ENCODE assay signal across 20 cellular contexts in the genomic region with DNA sequence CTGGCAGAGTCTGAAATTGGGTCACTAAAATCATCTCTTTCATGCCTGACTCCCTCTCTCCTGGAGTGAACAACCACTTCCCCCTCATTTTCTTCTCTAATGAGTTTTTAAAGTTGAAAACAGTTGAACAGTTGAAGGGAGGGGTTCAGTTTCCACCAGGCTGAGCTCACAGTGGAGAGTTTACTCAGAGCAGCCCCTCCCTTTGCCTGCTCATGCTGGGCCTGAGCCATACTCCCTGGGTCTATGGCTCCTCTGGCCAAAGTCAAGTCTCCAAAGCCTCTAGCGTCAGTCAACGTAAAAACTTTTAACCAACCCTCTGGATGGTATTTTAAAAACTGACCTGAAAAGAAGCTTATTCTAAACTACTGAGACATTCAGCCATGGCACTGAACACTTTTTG.
A peak's percentile ranks its signal among the peaks of the same experiment; 100 is the strongest.
DNase-seq lines count a peak whose midpoint lies in the region; ATAC-seq and TF ChIP-seq lines count a peak whose summit lies in the region.
"Had no signal": no experiment of that assay in that cellular context is flagged by ENCODE, and none has a peak within 500 bp of the region (broad histone marks: within the 10 kb centered on the region; RNA-seq: fewer than 3 reads in every experiment).

No MANE protein-coding gene starts in this region.

- H3K9ac ChIP-seq in BLaER1 treated with 17β-estradiol and CSF1 and Interleukin-3, amounts not matched to agents 10 nM and 100 nM: no peak overlapping the region
- no peak overlapping the region for H3K9ac ChIP-seq in neuronal stem cell (ENCODE audit: low read depth, low read length, poor library complexity)

- H3K14ac ChIP-seq in neuronal stem cell (ENCODE audit: low read length): no peak overlapping the region

- no peak overlapping the region for H3K23ac ChIP-seq in neuronal stem cell (ENCODE audit: low read depth, low read length, poor library complexity)

- no peak overlapping the region for H2BK15ac ChIP-seq in neuronal stem cell (ENCODE audit: low read length)

- no peak overlapping the region for H3K4me3 ChIP-seq in BLaER1 treated with 17β-estradiol and CSF1 and Interleukin-3, amounts not matched to agents 10 nM and 100 nM
- H3K4me3 ChIP-seq in neuronal stem cell (ENCODE audit: low read length in 2 of 2) (no peak overlapping the region), thyroid gland (replicated peaks in 1 of 3) (no peak overlapping the region)
- H3K4me3 ChIP-seq: GM12878, GM23338 had no signal

- no peaks in the 10 kb centered on the region for H4K20me1 ChIP-seq in BLaER1 treated with 17β-estradiol and CSF1 and Interleukin-3, amounts not matched to agents 10 nM and 100 nM

- no peak overlapping the region for H2BK5ac ChIP-seq in neuronal stem cell (ENCODE audit: low read length)

- H3K4me2 ChIP-seq in BLaER1 treated with 17β-estradiol and CSF1 and Interleukin-3, amounts not matched to agents 10 nM and 100 nM: peak overlapping the region in 6 of 11 experiments; percentile 23 to 53 (median 38); a peak in 10 of 22 replicates
- H3K4me2 ChIP-seq in neuronal stem cell (ENCODE audit: insufficient read depth, low read length, poor library complexity, severe bottlenecking): no peak overlapping the region
- H3K4me2 ChIP-seq: GM23338 had no signal

- H3K27ac ChIP-seq in BLaER1 treated with 17β-estradiol and CSF1 and Interleukin-3, amounts not matched to agents 10 nM and 100 nM: no peak overlapping the region
- H3K27ac ChIP-seq in neuronal stem cell (replicated peaks; ENCODE audit: low read length): no peak overlapping the region
- H3K27ac ChIP-seq in thyroid gland: no peak overlapping the region

- ATAC-seq in WTC11 (peak; percentile 46; the same call in 1 of the 2 replicates), GM18505 (IDR thresholded peaks at IDR 0.05; ENCODE audit: unreplicated experiment) (no peak), HG03460 (IDR thresholded peaks at IDR 0.05; ENCODE audit: unreplicated experiment) (no peak)
- ATAC-seq: GM12878, GM23338 had no signal

- no peak overlapping the region for H2BK120ac ChIP-seq in neuronal stem cell (ENCODE audit: low read depth, low read length)

- H3K4me3 Mint-ChIP-seq in WTC11: no peak overlapping the region
- H3K4me3 Mint-ChIP-seq: CD4-positive, CD25-positive, alpha-beta regulatory T cell; CD8-positive, alpha-beta memory T cell; GM23338 had no signal

- no peak overlapping the region for H3K18ac ChIP-seq in neuronal stem cell (ENCODE audit: low read length)

- H3K36me3 ChIP-seq in BLaER1 treated with 17β-estradiol and CSF1 and Interleukin-3, amounts not matched to agents 10 nM and 100 nM: no peaks in the 10 kb centered on the region
- H3K36me3 ChIP-seq in neuronal stem cell (replicated peaks in 1 of 2; ENCODE audit: control insufficient read depth in 2 of 2, insufficient read depth in 2 of 2, low read length in 2 of 2) (no peaks in the 10 kb centered on the region), thyroid gland (no peaks in the 10 kb centered on the region)

- H3K79me1 ChIP-seq in neuronal stem cell (ENCODE audit: low read depth, low read length): no peaks in the 10 kb centered on the region

- CTCF ChIA-PET in WTC11 (lab: Charles Lee): no interaction called here

- no peak overlapping the region for H2AK5ac ChIP-seq in neuronal stem cell (ENCODE audit: low read depth, low read length)

- H2AFZ ChIP-seq in neuronal stem cell (ENCODE audit: low read length): peak overlapping the region; percentile 22
- H2AFZ ChIP-seq: GM23338 had no signal

- H3K4me1 Mint-ChIP-seq in WTC11: peaks cover 3% of the 10 kb centered on the region; the same call in 1 of the 2 replicates
- H3K4me1 Mint-ChIP-seq: CD4-positive, CD25-positive, alpha-beta regulatory T cell; CD8-positive, alpha-beta memory T cell; GM23338 had no signal

- H3K4me1 ChIP-seq in BLaER1 treated with 17β-estradiol and CSF1 and Interleukin-3, amounts not matched to agents 10 nM and 100 nM: peaks cover 0 to 14% (median 9%) of the 10 kb centered on the region in 10 experiments; a peak in 12 of 20 replicates
- H3K4me1 ChIP-seq in neuronal stem cell (ENCODE audit: control insufficient read depth in 2 of 2, insufficient read depth in 1 of 2, low read depth in 1 of 2, low read length in 2 of 2) (no peaks in the 10 kb centered on the region), thyroid gland (peaks cover 0 to 8% of the 10 kb centered on the region in 2 donors)

- no peaks in the 10 kb centered on the region; a peak in 1 of 22 replicates for H3K9me3 ChIP-seq in BLaER1 treated with 17β-estradiol and CSF1 and Interleukin-3, amounts not matched to agents 10 nM and 100 nM (replicated peaks in 1 of 11)
- H3K9me3 ChIP-seq in neuronal stem cell (replicated peaks in 1 of 2; ENCODE audit: control insufficient read depth in 2 of 2, insufficient read depth in 1 of 2, low read depth in 1 of 2, low read length in 2 of 2) (no peaks in the 10 kb centered on the region), thyroid gland (no peaks in the 10 kb centered on the region)

- no peak overlapping the region for H4K8ac ChIP-seq in neuronal stem cell (ENCODE audit: low read depth, low read length)

- no peak for TF ChIP-seq POLR2A in thyroid gland (IDR thresholded peaks at IDR 0.05)
- TF ChIP-seq POLR2A in GM18505 (IDR thresholded peaks at IDR 0.05; ENCODE audit: borderline replicate concordance, extremely low read depth, insufficient read depth, insufficient read length): no peak

- peaks cover 3% of the 10 kb centered on the region; the same call in 1 of the 2 replicates for H3K9me3 Mint-ChIP-seq in WTC11
- H3K9me3 Mint-ChIP-seq: CD8-positive, alpha-beta memory T cell; GM23338 had no signal

- H3K4ac ChIP-seq in neuronal stem cell (ENCODE audit: low read length): no peak overlapping the region

- no peak for DNase-seq in WTC11 (ENCODE audit: low spot score)
- no peak for DNase-seq in neuronal stem cell (ENCODE audit: low spot score)
- peak; percentile 60 to 64 for DNase-seq in thyroid gland
- DNase-seq in activated CD4-positive, alpha-beta T cell treated with anti-CD3 and anti-CD28 coated beads, Interleukin-2, amount 50 U/mL, for 48 hours: no peak
- DNase-seq: 8988T; C1 segment of cervical spinal cord; CD4-positive, CD25-positive, alpha-beta regulatory T cell; CD8-positive, alpha-beta memory T cell; COR-L47; DMS 273 treated with DMSO at 0.1 percent for 48 hours; DMS53; DND-41; EL; HCEC 1CT; IMR-90 had no signal

- H4K91ac ChIP-seq in neuronal stem cell (ENCODE audit: low read depth, low read length, poor library complexity): no peak overlapping the region

- no peaks in the 10 kb centered on the region for H3K27me3 ChIP-seq in BLaER1 treated with 17β-estradiol and CSF1 and Interleukin-3, amounts not matched to agents 10 nM and 100 nM
- H3K27me3 ChIP-seq in neuronal stem cell (ENCODE audit: control insufficient read depth in 3 of 3, insufficient read depth in 3 of 3, low read depth in 1 of 3, low read length in 3 of 3) (no peaks in the 10 kb centered on the region), thyroid gland (no peaks in the 10 kb centered on the region)

- H3K36me3 Mint-ChIP-seq in WTC11: no peaks in the 10 kb centered on the region
- H3K36me3 Mint-ChIP-seq: CD4-positive, CD25-positive, alpha-beta regulatory T cell; CD8-positive, alpha-beta memory T cell had no signal

- no peak overlapping the region for H3K27ac Mint-ChIP-seq in WTC11
- H3K27ac Mint-ChIP-seq: CD4-positive, CD25-positive, alpha-beta regulatory T cell; CD8-positive, alpha-beta memory T cell; GM23338 had no signal

- no CpG with 5 or more reads among the region's 2 CpGs for WGBS in neuronal stem cell (ENCODE audit: extremely low coverage in 2 of 2, insufficient read length in 2 of 2, insufficient replicate concordance in 1 of 2), 2 donors
- WGBS in thyroid gland, 2 donors: 43 to 63% methylated on average over 2 of the region's 2 CpGs

- no peak overlapping the region for H2BK12ac ChIP-seq in neuronal stem cell (ENCODE audit: low read length)

- no peak for TF ChIP-seq CTCF in WTC11 (IDR thresholded peaks at IDR 0.05)
- TF ChIP-seq CTCF in thyroid gland (IDR thresholded peaks at IDR 0.05): no peak

- POLR2A ChIA-PET in WTC11 (lab: Charles Lee): no interaction called here

- intact Hi-C loops in thyroid gland (cut with DNase I): no loop called here

- H3K27me3 Mint-ChIP-seq in WTC11 (ENCODE audit: low read depth): no peaks in the 10 kb centered on the region; the same call in 1 of the 2 replicates
- H3K27me3 Mint-ChIP-seq: CD4-positive, CD25-positive, alpha-beta regulatory T cell; CD8-positive, alpha-beta memory T cell had no signal

TF ChIP-seq in WTC11, 78 proteins besides CTCF, POLR2A, EP300 and RAD21 (continues in another document):
- TF ChIP-seq ESRRA (CRISPR knock-in tag; IDR thresholded peaks at IDR 0.05; ENCODE audit: borderline replicate concordance) (no peak), GRHL2 (CRISPR knock-in tag; IDR thresholded peaks at IDR 0.05; ENCODE audit: insufficient replicate concordance, severe bottlenecking) (no peak), SP1 (CRISPR knock-in tag; conservative IDR thresholded peaks at IDR 0.05) (no peak), NR2C2 (CRISPR knock-in tag; IDR thresholded peaks at IDR 0.05) (no peak)
- TF ChIP-seq, protein P1, sequence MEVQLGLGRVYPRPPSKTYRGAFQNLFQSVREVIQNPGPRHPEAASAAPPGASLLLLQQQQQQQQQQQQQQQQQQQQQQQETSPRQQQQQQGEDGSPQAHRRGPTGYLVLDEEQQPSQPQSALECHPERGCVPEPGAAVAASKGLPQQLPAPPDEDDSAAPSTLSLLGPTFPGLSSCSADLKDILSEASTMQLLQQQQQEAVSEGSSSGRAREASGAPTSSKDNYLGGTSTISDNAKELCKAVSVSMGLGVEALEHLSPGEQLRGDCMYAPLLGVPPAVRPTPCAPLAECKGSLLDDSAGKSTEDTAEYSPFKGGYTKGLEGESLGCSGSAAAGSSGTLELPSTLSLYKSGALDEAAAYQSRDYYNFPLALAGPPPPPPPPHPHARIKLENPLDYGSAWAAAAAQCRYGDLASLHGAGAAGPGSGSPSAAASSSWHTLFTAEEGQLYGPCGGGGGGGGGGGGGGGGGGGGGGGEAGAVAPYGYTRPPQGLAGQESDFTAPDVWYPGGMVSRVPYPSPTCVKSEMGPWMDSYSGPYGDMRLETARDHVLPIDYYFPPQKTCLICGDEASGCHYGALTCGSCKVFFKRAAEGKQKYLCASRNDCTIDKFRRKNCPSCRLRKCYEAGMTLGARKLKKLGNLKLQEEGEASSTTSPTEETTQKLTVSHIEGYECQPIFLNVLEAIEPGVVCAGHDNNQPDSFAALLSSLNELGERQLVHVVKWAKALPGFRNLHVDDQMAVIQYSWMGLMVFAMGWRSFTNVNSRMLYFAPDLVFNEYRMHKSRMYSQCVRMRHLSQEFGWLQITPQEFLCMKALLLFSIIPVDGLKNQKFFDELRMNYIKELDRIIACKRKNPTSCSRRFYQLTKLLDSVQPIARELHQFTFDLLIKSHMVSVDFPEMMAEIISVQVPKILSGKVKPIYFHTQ (CRISPR knock-in tag; IDR thresholded peaks at IDR 0.05): no peak

Comparison
In these comparisons a context has a peak if more than half of its experiments do, and no peak if none do; other contexts are left out.
1. DNase-seq: peak in thyroid gland (2 of 2); none in WTC11 (single experiment), neuronal stem cell (single experiment) and activated CD4-positive, alpha-beta T cell treated with anti-CD3 and anti-CD28 coated beads, Interleukin-2, amount 50 U/mL, for 48 hours (0 of 2).